In the genomic region with DNA sequence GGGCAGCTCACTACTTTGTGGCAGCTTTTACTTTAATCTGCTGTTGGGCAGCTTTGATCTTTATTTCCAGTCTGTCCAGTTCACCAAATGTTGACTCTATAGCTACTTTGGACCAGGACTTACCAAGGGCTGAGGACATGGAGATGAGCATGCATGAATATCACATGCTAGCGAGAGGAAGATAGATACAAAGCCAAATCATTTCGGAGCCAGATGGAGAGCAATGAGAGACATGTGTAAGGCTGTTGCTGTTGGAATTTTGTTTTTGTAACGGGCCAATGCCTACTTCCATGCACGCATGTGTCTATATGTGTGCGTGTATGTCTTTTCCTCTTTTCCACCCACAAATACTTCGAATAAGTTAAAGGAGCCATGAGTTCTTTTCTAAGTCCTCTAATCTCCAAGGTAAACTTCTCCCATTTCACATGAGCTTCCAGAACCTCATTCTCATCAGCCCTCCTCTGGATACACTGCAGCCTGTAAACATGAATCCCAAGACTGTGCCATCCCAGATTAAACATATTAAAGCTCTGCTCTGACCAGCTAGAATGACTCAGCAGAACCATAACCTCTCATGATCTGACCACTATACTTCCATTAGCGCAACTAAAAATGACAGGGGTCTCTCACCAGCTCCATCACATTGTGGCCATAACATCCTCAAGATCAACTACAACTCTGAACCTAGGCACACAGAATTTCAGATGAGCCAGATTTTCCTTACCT, we compare ENCODE assay signal across 14 cellular contexts.
DNase-seq lines count a peak whose midpoint lies in the region; ATAC-seq and TF ChIP-seq lines count a peak whose summit lies in the region.
"Had no signal": no experiment of that assay in that cellular context is flagged by ENCODE, and none has a peak within 500 bp of the region (broad histone marks: within the 10 kb centered on the region; RNA-seq: fewer than 3 reads in every experiment).

No MANE protein-coding gene starts in this region.

- no peak for DNase-seq in activated naive CD8-positive, alpha-beta T cell treated with anti-CD3 and anti-CD28 coated beads, Interleukin-2, amount 50 U/mL, for 24 hours
- DNase-seq in NCI-H1694 treated with DMSO at 0.1 percent for 48 hours (lab: John Stamatoyannopoulos, UW) (peak; percentile 74), coronary artery (ENCODE audit: low spot score) (no peak), left lobe of liver (ENCODE audit: low spot score) (no peak)
- no peak for DNase-seq in CD4-positive, alpha-beta T cell
- DNase-seq: GF-D8, MM.1S, NCI-H146 had no signal

- H3K27ac Mint-ChIP-seq in activated naive CD8-positive, alpha-beta T cell, result peak overlapping the region; percentile 1
- H3K27ac Mint-ChIP-seq in activated naive CD8-positive, alpha-beta T cell treated with anti-CD3 and anti-CD28 coated beads, Interleukin-2, amount 50 U/mL, for 24 hours, result no peak overlapping the region
- peak overlapping the region in 4 of 5 experiments; percentile 78 to 99 (median 96) for H3K27ac Mint-ChIP-seq in brain
- H3K27ac Mint-ChIP-seq in CD4-positive, alpha-beta T cell, result no peak overlapping the region

- H3K4me1 ChIP-seq in skeletal muscle tissue (ENCODE audit: control insufficient read depth in 3 of 3, insufficient read depth in 3 of 3, low read length in 3 of 3), result peaks cover 12 to 22% (median 19%) of the 10 kb centered on the region in 3 donors
- H3K4me1 ChIP-seq: BLaER1, HAP-1, SJSA1 had no signal

- no peak overlapping the region for H3K4me3 Mint-ChIP-seq in activated naive CD8-positive, alpha-beta T cell
- H3K4me3 Mint-ChIP-seq in activated naive CD8-positive, alpha-beta T cell treated with anti-CD3 and anti-CD28 coated beads, Interleukin-2, amount 50 U/mL, for 24 hours, result no peak overlapping the region
- H3K4me3 Mint-ChIP-seq in brain, result peak overlapping the region in 2 of 5 experiments; percentile 4 to 26
- H3K4me3 Mint-ChIP-seq in CD4-positive, alpha-beta T cell, result no peak overlapping the region

- POLR2A ChIA-PET in CD4-positive, alpha-beta T cell (lab: Charles Lee), result no interaction called here

- intact Hi-C loops in CD4-positive, alpha-beta T cell (cut with DNase I, micrococcal nuclease), result no loop called here

- CTCF ChIA-PET in CD4-positive, alpha-beta T cell (lab: Charles Lee), result no interaction called here

- H3K9ac ChIP-seq in skeletal muscle tissue (ENCODE audit: low read depth in 1 of 3, low read length in 3 of 3), result no peak overlapping the region
- H3K9ac ChIP-seq: BLaER1 had no signal

- ATAC-seq in activated naive CD8-positive, alpha-beta T cell treated with anti-CD3 and anti-CD28 coated beads, Interleukin-2, amount 50 U/mL, for 24 hours, result no peak
- ATAC-seq in CD4-positive, alpha-beta T cell (ENCODE audit: poor library complexity), result no peak
- ATAC-seq in left lobe of liver, result no peak

- H3K27me3 Mint-ChIP-seq in activated naive CD8-positive, alpha-beta T cell, result no peaks in the 10 kb centered on the region
- no peaks in the 10 kb centered on the region for H3K27me3 Mint-ChIP-seq in activated naive CD8-positive, alpha-beta T cell treated with anti-CD3 and anti-CD28 coated beads, Interleukin-2, amount 50 U/mL, for 24 hours
- peaks cover 6% of the 10 kb centered on the region for H3K27me3 Mint-ChIP-seq in brain
- H3K27me3 Mint-ChIP-seq in CD4-positive, alpha-beta T cell, result no peaks in the 10 kb centered on the region

- TF ChIP-seq CTCF in brain (conservative IDR thresholded peaks at IDR 0.05) (no peak), coronary artery (IDR thresholded peaks at IDR 0.05) (no peak)
- no peak for TF ChIP-seq CTCF in CD4-positive, alpha-beta T cell (IDR thresholded peaks at IDR 0.05)

- H3K36me3 ChIP-seq in skeletal muscle tissue (ENCODE audit: control insufficient read depth in 3 of 3, insufficient read depth in 3 of 3, low read length in 3 of 3), result no peaks in the 10 kb centered on the region
- H3K36me3 ChIP-seq: HAP-1, SJSA1 had no signal

- no peaks in the 10 kb centered on the region for H3K9me3 ChIP-seq in skeletal muscle tissue (ENCODE audit: control insufficient read depth in 3 of 3, low read length in 3 of 3)
- H3K9me3 ChIP-seq in CD4-positive, alpha-beta T cell (ENCODE audit: control insufficient read depth, low read length), result no peaks in the 10 kb centered on the region
- H3K9me3 ChIP-seq: BLaER1, HAP-1, SJSA1 had no signal

- no peaks in the 10 kb centered on the region for H3K36me3 Mint-ChIP-seq in activated naive CD8-positive, alpha-beta T cell
- H3K36me3 Mint-ChIP-seq in activated naive CD8-positive, alpha-beta T cell treated with anti-CD3 and anti-CD28 coated beads, Interleukin-2, amount 50 U/mL, for 24 hours (ENCODE audit: low read depth), result no peaks in the 10 kb centered on the region
- peaks cover 6% of the 10 kb centered on the region for H3K36me3 Mint-ChIP-seq in brain
- no peaks in the 10 kb centered on the region for H3K36me3 Mint-ChIP-seq in CD4-positive, alpha-beta T cell (ENCODE audit: low read depth)

- H3K27ac ChIP-seq in skeletal muscle tissue (ENCODE audit: low read depth, low read length) (peak overlapping the region; percentile 67), coronary artery (no peak overlapping the region)
- H3K27ac ChIP-seq in CD4-positive, alpha-beta T cell (ENCODE audit: low read depth, low read length), result no peak overlapping the region
- H3K27ac ChIP-seq: BLaER1, SJSA1 had no signal

- no peaks in the 10 kb centered on the region for H3K27me3 ChIP-seq in skeletal muscle tissue (ENCODE audit: control insufficient read depth in 3 of 3, insufficient read depth in 3 of 3, low read length in 3 of 3)
- no peaks in the 10 kb centered on the region for H3K27me3 ChIP-seq in CD4-positive, alpha-beta T cell (ENCODE audit: control insufficient read depth, insufficient read depth, low read length)
- H3K27me3 ChIP-seq: BLaER1 had no signal

- H3K9me3 Mint-ChIP-seq in activated naive CD8-positive, alpha-beta T cell (ENCODE audit: low read depth), result no peaks in the 10 kb centered on the region
- H3K9me3 Mint-ChIP-seq in activated naive CD8-positive, alpha-beta T cell treated with anti-CD3 and anti-CD28 coated beads, Interleukin-2, amount 50 U/mL, for 24 hours, result no peaks in the 10 kb centered on the region
- H3K9me3 Mint-ChIP-seq in brain, result no peaks in the 10 kb centered on the region
- no peaks in the 10 kb centered on the region for H3K9me3 Mint-ChIP-seq in CD4-positive, alpha-beta T cell

- H3K4me3 ChIP-seq in skeletal muscle tissue (ENCODE audit: low read length in 3 of 3) (no peak overlapping the region), coronary artery (no peak overlapping the region)
- H3K4me3 ChIP-seq: BLaER1, HAP-1, SJSA1 had no signal

- no peaks in the 10 kb centered on the region for H3K4me1 Mint-ChIP-seq in activated naive CD8-positive, alpha-beta T cell (ENCODE audit: low read depth)
- no peaks in the 10 kb centered on the region for H3K4me1 Mint-ChIP-seq in activated naive CD8-positive, alpha-beta T cell treated with anti-CD3 and anti-CD28 coated beads, Interleukin-2, amount 50 U/mL, for 24 hours
- peaks cover 26% of the 10 kb centered on the region for H3K4me1 Mint-ChIP-seq in brain
- no peaks in the 10 kb centered on the region for H3K4me1 Mint-ChIP-seq in CD4-positive, alpha-beta T cell (ENCODE audit: low read depth)

Comparison
In these comparisons a context has a peak if more than half of its experiments do, and no peak if none do; other contexts are left out.
1. H3K27ac Mint-ChIP-seq: peak in activated naive CD8-positive, alpha-beta T cell (single experiment) and brain (4 of 5); none in activated naive CD8-positive, alpha-beta T cell treated with anti-CD3 and anti-CD28 coated beads, Interleukin-2, amount 50 U/mL, for 24 hours (single experiment) and CD4-positive, alpha-beta T cell (single experiment).